ENCODE assay signal across 22 cellular contexts in genomic region chr15:30036304-30036703, GRCh38. TPM values are rescaled to one million over a fixed set of nuclear protein-coding genes. Genes with fewer than 3 reads are reported as not detected.
"Had no signal": no experiment of that assay in that cellular context is flagged by ENCODE, and none has a peak within 500 bp of the region (broad histone marks: within the 10 kb centered on the region; RNA-seq: fewer than 3 reads in every experiment).

No MANE protein-coding gene starts in this region.

- H3K4me1 Mint-ChIP-seq: activated naive CD4-positive, alpha-beta T cell treated with anti-CD3 and anti-CD28 coated beads, Interleukin-2, amount 10 ng/mL, durations not matched to agents 7 days and 5 days; memory B cell; nephron progenitor cell; T-cell had no signal

- H3K9me3 Mint-ChIP-seq: activated naive CD4-positive, alpha-beta T cell treated with anti-CD3 and anti-CD28 coated beads, Interleukin-2, amount 10 ng/mL, durations not matched to agents 7 days and 5 days; T-helper 2 cell treated with Interferon-gamma antibody and Interleukin-4, amounts not matched to agents 5 μg/mL and 100 μg/mL, for 36 hours had no signal

- H3K27me3 ChIP-seq: body of pancreas, gastrocnemius medialis, thyroid gland had no signal

- H3K27ac ChIP-seq: body of pancreas, gastrocnemius medialis, thyroid gland had no signal

- H3K27ac Mint-ChIP-seq: activated naive CD4-positive, alpha-beta T cell treated with anti-CD3 and anti-CD28 coated beads, Interleukin-2, amount 10 ng/mL, durations not matched to agents 7 days and 5 days; effector memory CD8-positive, alpha-beta T cell; memory B cell; nephron progenitor cell; T-cell; T-helper 2 cell treated with Interferon-gamma antibody and Interleukin-4, amounts not matched to agents 5 μg/mL and 100 μg/mL, for 36 hours had no signal

- H3K4me3 Mint-ChIP-seq: activated naive CD4-positive, alpha-beta T cell treated with anti-CD3 and anti-CD28 coated beads, Interleukin-2, amount 10 ng/mL, durations not matched to agents 7 days and 5 days; effector memory CD8-positive, alpha-beta T cell; memory B cell; nephron progenitor cell; T-cell; T-helper 2 cell treated with Interferon-gamma antibody and Interleukin-4, amounts not matched to agents 5 μg/mL and 100 μg/mL, for 36 hours had no signal

- DNase-seq: activated CD4-positive, alpha-beta T cell treated with anti-CD3 and anti-CD28 coated beads, Interleukin-2, amount 50 U/mL, for 4 hours; activated CD8-positive, alpha-beta memory T cell treated with anti-CD3 and anti-CD28 coated beads, Interleukin-2, amount 50 U/mL, for 48 hours; activated naive CD4-positive, alpha-beta T cell treated with anti-CD3 and anti-CD28 coated beads, Interleukin-2, amount 10 ng/mL, durations not matched to agents 7 days and 5 days; activated T-cell treated with anti-CD3 and anti-CD28 coated beads, Interleukin-2, amount 50 U/mL, for 48 hours; body of pancreas; effector memory CD8-positive, alpha-beta T cell; gastrocnemius medialis; left cardiac atrium; mucosa of descending colon; nephron progenitor cell; stimulated activated CD4-positive, alpha-beta T cell treated with anti-CD3 and anti-CD28 coated beads, Interleukin-2, amount 100 ng/mL, for 48 hours; stimulated activated naive CD4-positive, alpha-beta T cell; T-cell; thyroid gland had no signal

- H3K36me3 ChIP-seq: gastrocnemius medialis, thyroid gland had no signal

- H3K4me3 ChIP-seq: body of pancreas, gastrocnemius medialis, mucosa of descending colon, thyroid gland had no signal

- H3K9me3 ChIP-seq: body of pancreas, gastrocnemius medialis, mucosa of descending colon, thyroid gland had no signal

- H3K4me1 ChIP-seq: gastrocnemius medialis had no signal

- H3K36me3 Mint-ChIP-seq: activated naive CD4-positive, alpha-beta T cell treated with anti-CD3 and anti-CD28 coated beads, Interleukin-2, amount 10 ng/mL, durations not matched to agents 7 days and 5 days; memory B cell; T-cell had no signal

RNA-seq across cellular contexts. Expression of gene GOLGA8J, which starts 46.5 kb away (rescaled TPM):
- total RNA-seq: activated CD8-positive, alpha-beta memory T cell treated with anti-CD3 and anti-CD28 coated beads for 36 hours; body of pancreas; cardiac septum; dermis microvascular lymphatic vessel endothelial cell; endothelial cell of umbilical vein; gastrocnemius medialis; lower leg skin; T-cell; ureter had no signal
- polyA plus RNA-seq: endothelial cell of umbilical vein had no signal
